Comparison of ENCODE assay signal across 24 cellular contexts in genomic region chr1:244843148-244843978, GRCh38. TPM values are rescaled to one million over a fixed set of nuclear protein-coding genes. Genes with fewer than 3 reads are reported as not detected.
DNase-seq lines count a peak whose midpoint lies in the region; ATAC-seq and TF ChIP-seq lines count a peak whose summit lies in the region.
"Had no signal": no experiment of that assay in that cellular context is flagged by ENCODE, and none has a peak within 500 bp of the region (broad histone marks: within the 10 kb centered on the region; RNA-seq: fewer than 3 reads in every experiment).

No MANE protein-coding gene starts in this region.

- H3K4me3 Mint-ChIP-seq in Caco-2 (ENCODE audit: unreplicated experiment) = no peak overlapping the region
- H3K4me3 Mint-ChIP-seq in endothelial cell (ENCODE audit: unreplicated experiment) = no peak overlapping the region
- H3K4me3 Mint-ChIP-seq: activated CD8-positive, alpha-beta memory T cell treated with anti-CD3 and anti-CD28 coated beads, Interleukin-2, amount 10 ng/mL, durations not matched to agents 7 days and 5 days; CD14-positive monocyte; T-helper 2 cell treated with Interferon-gamma antibody and Interleukin-4, amounts not matched to agents 5 μg/mL and 100 μg/mL, for 36 hours had no signal

- H3K4me3 ChIP-seq in ACC112 (ENCODE audit: low read depth, low read length) (no peak overlapping the region), Caco-2 (ENCODE audit: low read depth, low read length) (no peak overlapping the region), OCI-LY7 (ENCODE audit: low read depth, low read length, poor library complexity, severe bottlenecking) (no peak overlapping the region)
- H3K4me3 ChIP-seq: ascending aorta, psoas muscle, spleen, thoracic aorta had no signal

- peaks cover 46% of the 10 kb centered on the region for H3K79me2 ChIP-seq in ACC112 (ENCODE audit: control insufficient read depth, insufficient read depth, low read length, unreplicated experiment)
- H3K79me2 ChIP-seq in OCI-LY7 (ENCODE audit: insufficient read depth, low read depth, low read length) = peaks cover 77% of the 10 kb centered on the region

- H3K36me3 Mint-ChIP-seq in Caco-2 (ENCODE audit: insufficient read depth, unreplicated experiment) = peaks cover 93% of the 10 kb centered on the region
- H3K36me3 Mint-ChIP-seq in endothelial cell (ENCODE audit: low read depth, unreplicated experiment) = peaks cover 24% of the 10 kb centered on the region

- peaks cover 24% of the 10 kb centered on the region; the same call in 1 of the 2 replicates for H4K20me1 ChIP-seq in OCI-LY7 (ENCODE audit: insufficient read depth, low read length)

- peaks cover 7% of the 10 kb centered on the region for H3K4me1 ChIP-seq in ACC112 (ENCODE audit: control insufficient read depth, insufficient read depth, low read length, unreplicated experiment)
- peaks cover 29% of the 10 kb centered on the region for H3K4me1 ChIP-seq in Caco-2
- peaks cover 26% of the 10 kb centered on the region for H3K4me1 ChIP-seq in OCI-LY7 (ENCODE audit: insufficient read depth, low read length, poor library complexity, severe bottlenecking)

- H3K9me3 ChIP-seq in Caco-2 (no peaks in the 10 kb centered on the region), OCI-LY7 (ENCODE audit: low read length) (no peaks in the 10 kb centered on the region)
- H3K9me3 ChIP-seq: ascending aorta, psoas muscle, spleen, thoracic aorta had no signal

- BruUV-seq in Caco-2 (replicated peaks; lab: Mats Ljungman, UMichigan) (TSS peak; percentile 7), OCI-LY7 (replicated peaks; lab: Mats Ljungman, UMichigan) (TSS peak; percentile 17)

- intact Hi-C loops in Caco-2 (cut with micrococcal nuclease; ENCODE audit: unreplicated experiment) = no loop called here
- intact Hi-C loops in OCI-LY7 (cut with micrococcal nuclease; ENCODE audit: unreplicated experiment) = no loop called here

- no peaks in the 10 kb centered on the region for H3K27me3 ChIP-seq in ACC112 (ENCODE audit: insufficient read depth, low read length)
- H3K27me3 ChIP-seq in Caco-2 (replicated peaks; ENCODE audit: control insufficient read depth, insufficient read depth, low read length) = no peaks in the 10 kb centered on the region
- H3K27me3 ChIP-seq: ascending aorta, spleen had no signal

- CTCF ChIA-PET in Caco-2 (lab: Charles Lee) = no interaction called here
- CTCF ChIA-PET in OCI-LY7 (lab: Charles Lee; ENCODE audit: unreplicated experiment) = no interaction called here

- H3K27ac ChIP-seq in ACC112 (ENCODE audit: low read depth, low read length) (peak overlapping the region; percentile 38), OCI-LY7 (ENCODE audit: low read depth, low read length, poor library complexity, severe bottlenecking) (no peak overlapping the region), epithelial cell of prostate (peak overlapping the region; percentile 53)
- H3K27ac ChIP-seq: ascending aorta had no signal

- H3K36me3 ChIP-seq in ACC112 (ENCODE audit: insufficient read depth, low read length) (peaks cover 79% of the 10 kb centered on the region), Caco-2 (ENCODE audit: control insufficient read depth, insufficient read depth, low read length) (peaks cover 2% of the 10 kb centered on the region; the same call in 1 of the 2 replicates), OCI-LY7 (ENCODE audit: insufficient read depth, low read length) (peaks cover 100% of the 10 kb centered on the region)

- DNase-seq in Caco-2 (no peak), OCI-LY7 (ENCODE audit: low spot score) (no peak), epithelial cell of prostate (ENCODE audit: low read depth, low spot score) (no peak), mucosa of gallbladder (ENCODE audit: low spot score) (no peak), endothelial cell (ENCODE audit: low spot score) (no peak)
- DNase-seq: activated CD8-positive, alpha-beta memory T cell treated with anti-CD3 and anti-CD28 coated beads, Interleukin-2, amount 10 ng/mL, durations not matched to agents 7 days and 5 days; activated gamma-delta T cell treated with Interleukin-2 at 50 U/mL for 16 hours; DMS53; H7; KBM-7; kidney glomerular epithelial cell; mesendoderm; NCI-H1048; NCI-H2081 treated with DMSO at 0.1 percent for 48 hours; psoas muscle; SHP77; spleen; stimulated activated CD8-positive, alpha-beta memory T cell treated with anti-CD3 and anti-CD28 coated beads, Interleukin-4, amount 100 ng/mL, for 48 hours had no signal

- H3K4me1 Mint-ChIP-seq in Caco-2 (ENCODE audit: low read depth, unreplicated experiment) = peaks cover 18% of the 10 kb centered on the region
- peaks cover 5% of the 10 kb centered on the region for H3K4me1 Mint-ChIP-seq in endothelial cell (ENCODE audit: unreplicated experiment)

- H3K27ac Mint-ChIP-seq in Caco-2 (ENCODE audit: unreplicated experiment) (no peak overlapping the region), endothelial cell (ENCODE audit: unreplicated experiment) (no peak overlapping the region)

- no peaks in the 10 kb centered on the region for H3K9me2 ChIP-seq in OCI-LY7 (ENCODE audit: insufficient read depth, low read length)

- H3K27me3 Mint-ChIP-seq in Caco-2 (ENCODE audit: insufficient read depth, unreplicated experiment) (no peaks in the 10 kb centered on the region), endothelial cell (ENCODE audit: unreplicated experiment) (no peaks in the 10 kb centered on the region)
- H3K27me3 Mint-ChIP-seq: activated CD8-positive, alpha-beta memory T cell treated with anti-CD3 and anti-CD28 coated beads, Interleukin-2, amount 10 ng/mL, durations not matched to agents 7 days and 5 days had no signal

- TF ChIP-seq CTCF in Caco-2 (IDR thresholded peaks at IDR 0.05; ENCODE audit: insufficient read depth in 1 of 2, low read depth in 1 of 2, low read length in 1 of 2, severe bottlenecking in 1 of 2, unreplicated experiment in 1 of 2) (no peak), OCI-LY7 (conservative IDR thresholded peaks at IDR 0.05; ENCODE audit: low read length) (no peak), endothelial cell (IDR thresholded peaks at IDR 0.05; ENCODE audit: unreplicated experiment) (no peak)

- POLR2A ChIA-PET in Caco-2 (lab: Charles Lee) = no interaction called here
- POLR2A ChIA-PET in OCI-LY7 (lab: Charles Lee) = interaction anchor here (0.9 to 1.4 kb wide), 7 partner anchors 13 to 80 kb away, joined by 3 to 7 read pairs (median 3); partner anchors contain the start of gene HNRNPU

- H2AFZ ChIP-seq in ACC112 (ENCODE audit: low read length, unreplicated experiment) (no peak overlapping the region), OCI-LY7 (ENCODE audit: low read length) (no peak overlapping the region)

- H3K9me3 Mint-ChIP-seq in Caco-2 (ENCODE audit: unreplicated experiment) = no peaks in the 10 kb centered on the region
- H3K9me3 Mint-ChIP-seq in endothelial cell (ENCODE audit: unreplicated experiment) = no peaks in the 10 kb centered on the region
- H3K9me3 Mint-ChIP-seq: CD14-positive monocyte; T-helper 2 cell treated with Interferon-gamma antibody and Interleukin-4, amounts not matched to agents 5 μg/mL and 100 μg/mL, for 36 hours had no signal

- no peak for ATAC-seq in GM18873 (IDR thresholded peaks at IDR 0.05; ENCODE audit: low FRiP score, unreplicated experiment)
- ATAC-seq: activated CD8-positive, alpha-beta memory T cell treated with anti-CD3 and anti-CD28 coated beads, Interleukin-2, amount 10 ng/mL, durations not matched to agents 7 days and 5 days; psoas muscle had no signal

- H3K4me2 ChIP-seq in OCI-LY7 (ENCODE audit: low read length) = no peak overlapping the region

RNA-seq across cellular contexts. Expression of gene COX20, which starts 7.9 kb away (rescaled TPM):
- total RNA-seq in Caco-2 (2022) = 68.0 and 79.3 TPM in 2 replicates
- total RNA-seq in OCI-LY7 (2014; rRNA removed; shearing (Covaris generic)) = 12.7 and 12.9 TPM in 2 replicates
- total RNA-seq in OCI-LY7 (2022) = 26.3 and 28.3 TPM in 2 replicates
- total RNA-seq in mucosa of gallbladder = 27.5 TPM
- 9.6 TPM for total RNA-seq in endothelial cell (ENCODE audit: unreplicated experiment)

RNA-seq across cellular contexts. Expression of gene HNRNPU, which starts 21.0 kb away (rescaled TPM):
- 478 and 482 TPM in 2 replicates for total RNA-seq in Caco-2 (2022)
- total RNA-seq in OCI-LY7 (2014; rRNA removed; shearing (Covaris generic)) = 426 and 592 TPM in 2 replicates
- 610 and 650 TPM in 2 replicates for total RNA-seq in OCI-LY7 (2022)
- total RNA-seq in mucosa of gallbladder = 243 TPM
- total RNA-seq in endothelial cell (ENCODE audit: unreplicated experiment) = 381 TPM
